ENCODE assay signal across 1 cellular context in genomic region chr12:26125451-26126339, GRCh38.
TF ChIP-seq lines count a peak whose summit lies in the region.

No MANE protein-coding gene starts in this region.

TF ChIP-seq in H1, 55 proteins besides CTCF, POLR2A, EP300 and RAD21:
- TF ChIP-seq RXRA (IDR thresholded peaks at IDR 0.05; ENCODE audit: insufficient read depth, low read depth, low read length) (no peak), TAF1 (IDR thresholded peaks at IDR 0.05; ENCODE audit: low read depth, low read length) (no peak), KDM4A (IDR thresholded peaks at IDR 0.05; ENCODE audit: low read depth, low read length, severe bottlenecking) (peak; percentile 36), CEBPB (IDR thresholded peaks at IDR 0.05; ENCODE audit: low read depth, low read length) (peak; percentile 70), MAFK (IDR thresholded peaks at IDR 0.05; ENCODE audit: low read depth, low read length) (no peak), HDAC2 (IDR thresholded peaks at IDR 0.05; ENCODE audit: borderline replicate concordance in 1 of 2, low read depth in 2 of 2, low read length in 2 of 2) (no peak), JUN (IDR thresholded peaks at IDR 0.05; ENCODE audit: low read depth, low read length) (no peak), BRCA1 (IDR thresholded peaks at IDR 0.05; ENCODE audit: low read depth, low read length) (no peak), ZNF274 (IDR thresholded peaks at IDR 0.05; ENCODE audit: borderline replicate concordance, extremely low read depth, low read length) (no peak), BACH1 (IDR thresholded peaks at IDR 0.05; ENCODE audit: low read length) (no peak), PHF8 (conservative IDR thresholded peaks at IDR 0.05; ENCODE audit: low read depth, low read length) (no peak), POLR2AphosphoS5 (IDR thresholded peaks at IDR 0.05; ENCODE audit: low read depth, low read length) (no peak), FOSL1 (IDR thresholded peaks at IDR 0.05; ENCODE audit: insufficient read depth, low read depth, low read length) (no peak), JUND (IDR thresholded peaks at IDR 0.05; ENCODE audit: low read length) (peak; percentile 71), SP4 (IDR thresholded peaks at IDR 0.05; ENCODE audit: low read length) (no peak), CBX8 (IDR thresholded peaks at IDR 0.05; ENCODE audit: borderline replicate concordance, low read depth, low read length) (no peak), RBBP5 (IDR thresholded peaks at IDR 0.05; ENCODE audit: borderline replicate concordance, low read depth, low read length) (no peak), SIX5 (IDR thresholded peaks at IDR 0.05; ENCODE audit: low read depth, low read length) (no peak), TBP (IDR thresholded peaks at IDR 0.05; ENCODE audit: low read depth, low read length) (peak; percentile 38; the same call in 1 of the 2 replicates), BCL11A (IDR thresholded peaks at IDR 0.05; ENCODE audit: low read depth in 2 of 2, low read length in 2 of 2) (no peak), NANOG (IDR thresholded peaks at IDR 0.05; ENCODE audit: insufficient read depth, low read depth, low read length, poor library complexity, severe bottlenecking) (no peak), SIRT6 (IDR thresholded peaks at IDR 0.05; ENCODE audit: low read length) (no peak), SP2 (IDR thresholded peaks at IDR 0.05; ENCODE audit: low read length) (no peak), SP1 (IDR thresholded peaks at IDR 0.05; ENCODE audit: low read depth, low read length) (no peak), GTF2F1 (IDR thresholded peaks at IDR 0.05; ENCODE audit: borderline replicate concordance, low read depth, low read length) (no peak), SAP30 (IDR thresholded peaks at IDR 0.05; ENCODE audit: insufficient read depth, insufficient replicate concordance, low read length) (no peak), CHD2 (IDR thresholded peaks at IDR 0.05; ENCODE audit: low read length) (no peak), CHD1 (IDR thresholded peaks at IDR 0.05; ENCODE audit: low read depth, low read length) (no peak), SRF (IDR thresholded peaks at IDR 0.05; ENCODE audit: low read depth, low read length) (no peak), CTBP2 (IDR thresholded peaks at IDR 0.05; ENCODE audit: borderline replicate concordance, insufficient read depth, insufficient read length, low read length) (no peak), CREB1 (IDR thresholded peaks at IDR 0.05) (no peak), SIN3A (conservative IDR thresholded peaks at IDR 0.05 in 1 of 2, IDR thresholded peaks at IDR 0.05 in 1 of 2; ENCODE audit: low read depth in 1 of 2, low read length in 2 of 2) (no peak; a peak in 1 of 4 replicates), CHD7 (IDR thresholded peaks at IDR 0.05; ENCODE audit: insufficient replicate concordance, low read length) (no peak), GABPA (IDR thresholded peaks at IDR 0.05; ENCODE audit: borderline replicate concordance, insufficient read depth, low read length) (no peak), HDAC6 (IDR thresholded peaks at IDR 0.05; ENCODE audit: low read depth, low read length) (no peak), KDM1A (IDR thresholded peaks at IDR 0.05; ENCODE audit: borderline replicate concordance, low read length) (no peak), CBX5 (IDR thresholded peaks at IDR 0.05; ENCODE audit: low read depth, low read length) (no peak), KDM5A (IDR thresholded peaks at IDR 0.05; ENCODE audit: low read length) (no peak), MAX (IDR thresholded peaks at IDR 0.05) (peak; percentile 22; the same call in 1 of the 2 replicates), SUZ12 (IDR thresholded peaks at IDR 0.05; ENCODE audit: low read length) (peak; percentile 67), ASH2L (IDR thresholded peaks at IDR 0.05; ENCODE audit: low read length) (no peak), YY1 (IDR thresholded peaks at IDR 0.05; ENCODE audit: low read depth, low read length) (no peak), RFX5 (IDR thresholded peaks at IDR 0.05; ENCODE audit: borderline replicate concordance, low read depth, low read length) (no peak), TAF7 (optimal IDR thresholded peaks at IDR 0.05; ENCODE audit: borderline replicate concordance, low read depth, low read length) (no peak), RNF2 (IDR thresholded peaks at IDR 0.05; ENCODE audit: borderline replicate concordance, low read depth, low read length, missing control alignments, poor library complexity, severe bottlenecking) (peak; percentile 19), TEAD4 (IDR thresholded peaks at IDR 0.05; ENCODE audit: low read depth, low read length) (no peak), POU5F1 (IDR thresholded peaks at IDR 0.05; ENCODE audit: low read depth, low read length) (no peak), EZH2 (IDR thresholded peaks at IDR 0.05; ENCODE audit: low read depth, low read length, severe bottlenecking) (peak; percentile 60), EGR1 (IDR thresholded peaks at IDR 0.05; ENCODE audit: borderline replicate concordance, low read depth, low read length) (no peak), NRF1 (IDR thresholded peaks at IDR 0.05; ENCODE audit: low read depth, low read length) (no peak), TCF12 (IDR thresholded peaks at IDR 0.05; ENCODE audit: low read depth, low read length) (no peak)
- TF ChIP-seq, protein P1, sequence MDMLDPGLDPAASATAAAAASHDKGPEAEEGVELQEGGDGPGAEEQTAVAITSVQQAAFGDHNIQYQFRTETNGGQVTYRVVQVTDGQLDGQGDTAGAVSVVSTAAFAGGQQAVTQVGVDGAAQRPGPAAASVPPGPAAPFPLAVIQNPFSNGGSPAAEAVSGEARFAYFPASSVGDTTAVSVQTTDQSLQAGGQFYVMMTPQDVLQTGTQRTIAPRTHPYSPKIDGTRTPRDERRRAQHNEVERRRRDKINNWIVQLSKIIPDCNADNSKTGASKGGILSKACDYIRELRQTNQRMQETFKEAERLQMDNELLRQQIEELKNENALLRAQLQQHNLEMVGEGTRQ (IDR thresholded peaks at IDR 0.05; ENCODE audit: low read length) = no peak
- TF ChIP-seq, protein P2, sequence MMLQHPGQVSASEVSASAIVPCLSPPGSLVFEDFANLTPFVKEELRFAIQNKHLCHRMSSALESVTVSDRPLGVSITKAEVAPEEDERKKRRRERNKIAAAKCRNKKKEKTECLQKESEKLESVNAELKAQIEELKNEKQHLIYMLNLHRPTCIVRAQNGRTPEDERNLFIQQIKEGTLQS (IDR thresholded peaks at IDR 0.05; ENCODE audit: insufficient read depth, low read depth, low read length) = no peak
- TF ChIP-seq, protein P3, sequence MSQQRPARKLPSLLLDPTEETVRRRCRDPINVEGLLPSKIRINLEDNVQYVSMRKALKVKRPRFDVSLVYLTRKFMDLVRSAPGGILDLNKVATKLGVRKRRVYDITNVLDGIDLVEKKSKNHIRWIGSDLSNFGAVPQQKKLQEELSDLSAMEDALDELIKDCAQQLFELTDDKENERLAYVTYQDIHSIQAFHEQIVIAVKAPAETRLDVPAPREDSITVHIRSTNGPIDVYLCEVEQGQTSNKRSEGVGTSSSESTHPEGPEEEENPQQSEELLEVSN (IDR thresholded peaks at IDR 0.05) = no peak; the same call in 1 of the 2 replicates
- TF ChIP-seq, protein P4, sequence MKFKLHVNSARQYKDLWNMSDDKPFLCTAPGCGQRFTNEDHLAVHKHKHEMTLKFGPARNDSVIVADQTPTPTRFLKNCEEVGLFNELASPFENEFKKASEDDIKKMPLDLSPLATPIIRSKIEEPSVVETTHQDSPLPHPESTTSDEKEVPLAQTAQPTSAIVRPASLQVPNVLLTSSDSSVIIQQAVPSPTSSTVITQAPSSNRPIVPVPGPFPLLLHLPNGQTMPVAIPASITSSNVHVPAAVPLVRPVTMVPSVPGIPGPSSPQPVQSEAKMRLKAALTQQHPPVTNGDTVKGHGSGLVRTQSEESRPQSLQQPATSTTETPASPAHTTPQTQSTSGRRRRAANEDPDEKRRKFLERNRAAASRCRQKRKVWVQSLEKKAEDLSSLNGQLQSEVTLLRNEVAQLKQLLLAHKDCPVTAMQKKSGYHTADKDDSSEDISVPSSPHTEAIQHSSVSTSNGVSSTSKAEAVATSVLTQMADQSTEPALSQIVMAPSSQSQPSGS (IDR thresholded peaks at IDR 0.05; ENCODE audit: low read length) = no peak
TF ChIP-seq in H1: peak in this region for 8.
